In genomic region chr1:86447198-86447790, GRCh38 we compare ENCODE assay signal across 2 cellular contexts.
TF ChIP-seq lines count a peak whose summit lies in the region.

No MANE protein-coding gene starts in this region.

TF ChIP-seq in A549, 52 proteins besides CTCF, POLR2A, EP300 and RAD21:
- TF ChIP-seq CEBPB (IDR thresholded peaks at IDR 0.05) (no peak), MAFK (IDR thresholded peaks at IDR 0.05; ENCODE audit: partially characterized antibody) (peak; percentile 46), TFCP2L1 (CRISPR knock-in tag; IDR thresholded peaks at IDR 0.05) (no peak), ZSCAN20 (CRISPR knock-in tag; IDR thresholded peaks at IDR 0.05) (no peak), FOXS1 (CRISPR knock-in tag; IDR thresholded peaks at IDR 0.05) (no peak), KDM5A (IDR thresholded peaks at IDR 0.05) (no peak), CBX8 (IDR thresholded peaks at IDR 0.05) (no peak)

TF ChIP-seq in K562, 482 proteins besides CTCF, POLR2A, EP300 and RAD21:
- TF ChIP-seq MAFF (IDR thresholded peaks at IDR 0.05; ENCODE audit: low read length) (peak; percentile 23; the same call in 1 of the 2 replicates), TCF7L2 (IDR thresholded peaks at IDR 0.05; ENCODE audit: low read depth, low read length) (no peak), ZNF316 (IDR thresholded peaks at IDR 0.05) (peak; percentile 72), C11orf30 (IDR thresholded peaks at IDR 0.05; ENCODE audit: low read depth) (peak; percentile 57), ID3 (CRISPR knock-in tag; IDR thresholded peaks at IDR 0.05) (no peak), ID3 (tag; IDR thresholded peaks at IDR 0.05) (no peak), HDGF (IDR thresholded peaks at IDR 0.05) (no peak)
